8 cellular contexts compared by ENCODE assay signal in genomic region chr11:96054870-96055705, GRCh38.
A peak's percentile ranks its signal among the peaks of the same experiment; 100 is the strongest.
DNase-seq lines count a peak whose midpoint lies in the region; ATAC-seq, FAIRE-seq and TF ChIP-seq lines count a peak whose summit lies in the region.

No MANE protein-coding gene starts in this region.

- H3K4me1 ChIP-seq in stomach: peaks cover 6 to 54% (median 22%) of the 10 kb centered on the region in 4 donors

- no peak for TF ChIP-seq EP300 in stomach (IDR thresholded peaks at IDR 0.05)

- H3K4me1 Mint-ChIP-seq in activated T-cell treated with anti-CD3 and anti-CD28 coated beads, Interleukin-2, amount 50 U/mL, for 4 hours (ENCODE audit: low read depth): peaks cover 67% of the 10 kb centered on the region
- H3K4me1 Mint-ChIP-seq in immature natural killer cell: peaks cover 0 to 4% of the 10 kb centered on the region in 2 donors

- peak; percentile 12 to 29 for ATAC-seq in activated T-cell treated with anti-CD3 and anti-CD28 coated beads, Interleukin-2, amount 50 U/mL, for 4 hours

- H3K9me3 ChIP-seq in stomach (no peaks in the 10 kb centered on the region), MG63 (no peaks in the 10 kb centered on the region)

- in situ Hi-C loops in astrocyte of the cerebellum (cut with HindIII; ENCODE audit: low sequenced_read_pairs): no loop called here

- H3K4me3 Mint-ChIP-seq in activated T-cell treated with anti-CD3 and anti-CD28 coated beads, Interleukin-2, amount 50 U/mL, for 4 hours: no peak overlapping the region
- no peak overlapping the region for H3K4me3 Mint-ChIP-seq in immature natural killer cell

- TF ChIP-seq CTCF in astrocyte of the cerebellum (IDR thresholded peaks at IDR 0.05; ENCODE audit: low read depth, low read length, missing control alignments): peak; percentile 48
- TF ChIP-seq CTCF in stomach (IDR thresholded peaks at IDR 0.05): peak in 5 of 7 experiments; percentile 49 to 70 (median 57)

- no peak overlapping the region for H3K27ac Mint-ChIP-seq in immature natural killer cell

- H3K9me3 Mint-ChIP-seq in activated T-cell treated with anti-CD3 and anti-CD28 coated beads, Interleukin-2, amount 50 U/mL, for 4 hours: no peaks in the 10 kb centered on the region
- no peaks in the 10 kb centered on the region for H3K9me3 Mint-ChIP-seq in immature natural killer cell

- intact Hi-C loops in stomach (cut with DNase I; ENCODE audit: low total_unique reads): loop anchor here (5.0 kb wide), 1 partner anchor 287 kb away; the partner anchor contains the start of gene MAML2

- no peaks in the 10 kb centered on the region for H3K27me3 Mint-ChIP-seq in activated T-cell treated with anti-CD3 and anti-CD28 coated beads, Interleukin-2, amount 50 U/mL, for 4 hours (ENCODE audit: low read depth)
- H3K27me3 Mint-ChIP-seq in immature natural killer cell (ENCODE audit: low read depth in 3 of 3): no peaks in the 10 kb centered on the region

- H3K36me3 ChIP-seq in stomach (no peaks in the 10 kb centered on the region), MG63 (no peaks in the 10 kb centered on the region)

- no peak overlapping the region for H3K4me3 ChIP-seq in astrocyte of the cerebellum (ENCODE audit: low read depth, low read length)
- no peak overlapping the region for H3K4me3 ChIP-seq in stomach
- no peak overlapping the region for H3K4me3 ChIP-seq in MG63

- no peak for FAIRE-seq in GM19239 (lab: Jason Lieb, UNC)

- peak overlapping the region in 1 of 5 donors; percentile 2 for H3K27ac ChIP-seq in stomach

- no peaks in the 10 kb centered on the region for H3K27me3 ChIP-seq in stomach
- H3K27me3 ChIP-seq in MG63: no peaks in the 10 kb centered on the region

- 38 to 51% (median 48%) methylated on average over 2 of the region's 2 CpGs for WGBS in stomach, 5 donors

- DNase-seq in activated T-cell treated with anti-CD3 and anti-CD28 coated beads, Interleukin-2, amount 50 U/mL, for 4 hours: no peak
- DNase-seq in activated T-cell treated with anti-CD3 and anti-CD28 coated beads, Interleukin-2, amount 50 U/mL, for 48 hours: no peak
- peak; percentile 24 to 44 for DNase-seq in NCI-H2081 (lab: John Stamatoyannopoulos, UW)
- DNase-seq in astrocyte of the cerebellum (ENCODE audit: low read depth): no peak
- DNase-seq in immature natural killer cell: peak; percentile 25 to 32 (median 25)
- DNase-seq in stomach: no peak
- no peak for DNase-seq in MG63
- no peak for DNase-seq in GM19239 (ENCODE audit: insufficient read length, low spot score)

- TF ChIP-seq POLR2A in stomach (IDR thresholded peaks at IDR 0.05): no peak

- peaks cover 36% of the 10 kb centered on the region for H3K36me3 Mint-ChIP-seq in activated T-cell treated with anti-CD3 and anti-CD28 coated beads, Interleukin-2, amount 50 U/mL, for 4 hours (ENCODE audit: insufficient read depth)
- peaks cover 0 to 9% (median 0%) of the 10 kb centered on the region in 3 donors for H3K36me3 Mint-ChIP-seq in immature natural killer cell

Comparison
In these comparisons a context has a peak if more than half of its experiments do, and no peak if none do; other contexts are left out.
1. DNase-seq: peak in NCI-H2081 (2 of 2) and immature natural killer cell (3 of 3); none in activated T-cell treated with anti-CD3 and anti-CD28 coated beads, Interleukin-2, amount 50 U/mL, for 4 hours (single experiment), activated T-cell treated with anti-CD3 and anti-CD28 coated beads, Interleukin-2, amount 50 U/mL, for 48 hours (0 of 2), astrocyte of the cerebellum (single experiment), stomach (single experiment), MG63 (single experiment) and GM19239 (single experiment).